In the genomic region with DNA sequence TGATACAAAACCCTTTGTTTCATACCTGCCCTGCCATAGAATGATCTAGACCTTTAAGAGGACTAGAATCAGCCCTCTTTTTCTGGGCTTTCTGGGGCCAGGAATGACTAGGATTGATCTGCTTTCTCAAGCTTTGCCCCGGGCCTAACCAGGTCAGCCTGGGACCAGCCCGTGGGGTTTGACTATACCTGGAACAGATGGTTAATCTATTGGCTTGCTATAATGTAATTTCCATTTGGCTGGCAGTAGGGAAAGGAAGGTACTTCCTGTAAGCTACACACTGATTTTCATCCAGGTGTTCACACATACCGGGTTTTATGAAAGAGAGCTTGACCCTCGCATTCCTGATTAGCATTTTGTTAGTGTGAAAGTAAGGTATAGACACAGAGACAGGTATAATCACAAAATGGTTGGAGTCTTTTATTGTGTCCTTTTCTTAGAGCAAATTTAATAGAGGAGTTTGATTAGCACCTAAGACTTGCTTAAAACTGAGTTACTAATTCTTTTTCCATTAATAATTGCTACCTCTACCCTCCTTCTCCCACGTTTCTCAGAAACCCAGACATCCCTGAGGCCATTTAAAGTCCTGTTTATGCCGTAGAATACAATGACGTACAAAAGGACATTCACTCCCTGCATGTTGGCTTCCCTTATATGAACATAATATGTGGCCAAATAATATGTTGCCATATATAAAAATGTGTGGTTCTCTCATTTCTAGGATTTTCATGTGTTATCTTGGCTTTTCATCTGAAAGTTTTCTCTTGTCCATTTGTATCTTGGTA, we compare ENCODE assay signal across 12 cellular contexts. TPM values are rescaled to one million over a fixed set of nuclear protein-coding genes. Genes with fewer than 3 reads are reported as not detected.
DNase-seq lines count a peak whose midpoint lies in the region; ATAC-seq and TF ChIP-seq lines count a peak whose summit lies in the region.
"Had no signal": no experiment of that assay in that cellular context is flagged by ENCODE, and none has a peak within 500 bp of the region (broad histone marks: within the 10 kb centered on the region; RNA-seq: fewer than 3 reads in every experiment).

No MANE protein-coding gene starts in this region.

- no peak overlapping the region for H3K4me3 Mint-ChIP-seq in natural killer cell treated with Interleukin-12 subunit alpha and Interleukin-12 subunit beta and Interleukin-15 and Interleukin-18, amount 100 ng/mL, for 72 hours

- H3K36me3 Mint-ChIP-seq in natural killer cell treated with Interleukin-12 subunit alpha and Interleukin-12 subunit beta and Interleukin-15 and Interleukin-18, amount 100 ng/mL, for 72 hours, result peaks cover 12% of the 10 kb centered on the region

- H3K27ac ChIP-seq in epithelial cell of prostate, result peak overlapping the region; percentile 22
- H3K27ac ChIP-seq: hepatocyte had no signal

- H3K36me3 ChIP-seq in BE2C, result peaks cover 4% of the 10 kb centered on the region; the same call in 1 of the 2 replicates

- H3K4me1 Mint-ChIP-seq in natural killer cell treated with Interleukin-12 subunit alpha and Interleukin-12 subunit beta and Interleukin-15 and Interleukin-18, amount 100 ng/mL, for 72 hours (ENCODE audit: low read depth in 2 of 2), result peaks cover 56 to 58% of the 10 kb centered on the region in 2 donors

- H3K27ac Mint-ChIP-seq in natural killer cell treated with Interleukin-12 subunit alpha and Interleukin-12 subunit beta and Interleukin-15 and Interleukin-18, amount 100 ng/mL, for 72 hours, result peak overlapping the region; percentile 45 to 77

- H3K27me3 ChIP-seq in BE2C, result no peaks in the 10 kb centered on the region
- H3K27me3 ChIP-seq: hepatocyte, MG63 had no signal

- DNase-seq in BE2C, result peak; percentile 18
- DNase-seq in NCI-H69 (lab: John Stamatoyannopoulos, UW), result peak; percentile 95
- DNase-seq in epithelial cell of prostate (ENCODE audit: low read depth, low spot score), result no peak
- DNase-seq in natural killer cell treated with Interleukin-12 subunit alpha and Interleukin-12 subunit beta and Interleukin-15 and Interleukin-18, amount 100 ng/mL, for 72 hours (ENCODE audit: low spot score), result no peak
- DNase-seq in SIG-M5 treated with dmso at 0.1 percent for 504 hours (lab: John Stamatoyannopoulos, UW; ENCODE audit: unreplicated experiment), result no peak
- DNase-seq: activated CD8-positive, alpha-beta memory T cell treated with anti-CD3 and anti-CD28 coated beads, Interleukin-2, amount 50 U/mL, for 4 hours; GF-D8; MG63 had no signal

- H3K4me1 ChIP-seq in BE2C, result peaks cover 6% of the 10 kb centered on the region; the same call in 1 of the 2 replicates

- no peak for TF ChIP-seq CTCF in BE2C (IDR thresholded peaks at IDR 0.05; ENCODE audit: low read depth, low read length)

- no peak overlapping the region for H3K4me3 ChIP-seq in BE2C (ENCODE audit: low read depth, low read length)
- H3K4me3 ChIP-seq: hepatocyte, MG63 had no signal

- no peaks in the 10 kb centered on the region for H3K9me3 Mint-ChIP-seq in natural killer cell treated with Interleukin-12 subunit alpha and Interleukin-12 subunit beta and Interleukin-15 and Interleukin-18, amount 100 ng/mL, for 72 hours

- no peaks in the 10 kb centered on the region for H3K27me3 Mint-ChIP-seq in natural killer cell treated with Interleukin-12 subunit alpha and Interleukin-12 subunit beta and Interleukin-15 and Interleukin-18, amount 100 ng/mL, for 72 hours

- no peak for ATAC-seq in natural killer cell treated with Interleukin-12 subunit alpha and Interleukin-12 subunit beta and Interleukin-15 and Interleukin-18, amount 100 ng/mL, for 72 hours
- ATAC-seq in GM18520 (IDR thresholded peaks at IDR 0.05; ENCODE audit: unreplicated experiment), result no peak
- ATAC-seq in GM19324 (IDR thresholded peaks at IDR 0.05; ENCODE audit: low FRiP score, unreplicated experiment), result no peak
- ATAC-seq in HG02885 (IDR thresholded peaks at IDR 0.05; ENCODE audit: poor library complexity, unreplicated experiment), result no peak

- no peaks in the 10 kb centered on the region for H3K9me3 ChIP-seq in BE2C

RNA-seq across cellular contexts. Expression of a gene that starts 17.3 kb away (rescaled TPM):
- 4.8 TPM for polyA plus RNA-seq in BE2C (2012; ENCODE audit: insufficient read depth, insufficient read length, low read depth)
- total RNA-seq in natural killer cell treated with Interleukin-12 subunit alpha and Interleukin-12 subunit beta and Interleukin-15 and Interleukin-18, amount 100 ng/mL, for 72 hours, result 100 to 1,000 TPM; 108 to 180 TPM

Comparison
In these comparisons a context has a peak if more than half of its experiments do, and no peak if none do; other contexts are left out.
1. DNase-seq: peak in BE2C (single experiment) and NCI-H69 (single experiment); none in epithelial cell of prostate (single experiment), natural killer cell treated with Interleukin-12 subunit alpha and Interleukin-12 subunit beta and Interleukin-15 and Interleukin-18, amount 100 ng/mL, for 72 hours (single experiment) and SIG-M5 treated with dmso at 0.1 percent for 504 hours (single experiment).